In the genomic region with DNA sequence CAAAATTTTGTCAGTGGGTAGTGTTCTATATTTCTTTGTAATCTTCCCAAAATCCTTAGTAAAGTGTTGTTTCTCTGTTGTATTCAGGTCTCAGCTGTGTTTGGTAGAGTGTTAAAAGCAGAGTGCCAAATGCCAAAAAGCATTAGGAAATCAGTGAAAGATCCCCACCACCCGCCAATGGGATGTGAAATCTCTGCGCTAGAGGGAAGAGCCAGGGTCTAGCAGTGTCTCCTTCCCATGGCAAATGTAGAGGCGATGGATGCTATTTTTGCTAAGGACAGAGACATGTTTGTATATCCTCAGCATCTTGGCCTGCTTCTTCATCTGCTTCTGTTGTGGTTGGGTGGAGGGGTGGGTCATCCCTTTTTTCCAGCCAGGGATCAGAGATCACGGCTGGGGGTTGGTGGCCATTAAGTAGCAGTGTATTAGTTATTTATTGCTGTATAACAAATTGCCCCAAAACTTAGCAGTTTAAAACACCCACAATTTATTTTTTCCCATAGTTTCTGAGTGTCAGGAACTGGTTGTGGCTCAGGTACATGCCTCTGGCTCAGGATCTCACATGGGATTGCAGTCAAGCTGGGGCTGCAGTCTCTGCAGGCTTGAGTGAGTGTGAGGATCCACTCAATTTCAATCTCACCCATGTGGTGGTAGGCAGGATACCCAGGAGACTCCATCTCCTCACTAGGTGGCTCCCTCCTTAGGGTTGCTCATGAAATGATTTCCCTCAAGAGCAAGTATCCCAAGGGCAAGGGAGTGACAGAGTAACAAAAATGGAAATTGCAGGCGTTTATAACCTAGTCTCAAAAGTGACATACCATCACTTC, we compare ENCODE assay signal across 17 cellular contexts.
DNase-seq lines count a peak whose midpoint lies in the region; ATAC-seq, FAIRE-seq and TF ChIP-seq lines count a peak whose summit lies in the region.
"Had no signal": no experiment of that assay in that cellular context is flagged by ENCODE, and none has a peak within 500 bp of the region (broad histone marks: within the 10 kb centered on the region; RNA-seq: fewer than 3 reads in every experiment).

No MANE protein-coding gene starts in this region.

- no peak for TF ChIP-seq POLR2A in H1 (IDR thresholded peaks at IDR 0.05; ENCODE audit: control extremely low read depth in 1 of 2, low read depth in 2 of 2, low read length in 2 of 2)

- H3K27me3 Mint-ChIP-seq in activated CD4-positive, alpha-beta T cell treated with anti-CD3 and anti-CD28 coated beads, Interleukin-2, amount 10 ng/mL, durations not matched to agents 24 days and 14 days: no peaks in the 10 kb centered on the region
- no peaks in the 10 kb centered on the region for H3K27me3 Mint-ChIP-seq in type B pancreatic cell

- no peak overlapping the region for H2BK12ac ChIP-seq in H1 (ENCODE audit: low read depth, low read length)

- no peak overlapping the region for H3K23ac ChIP-seq in H1 (ENCODE audit: insufficient read length)

- no peak for TF ChIP-seq EP300 in H1 (IDR thresholded peaks at IDR 0.05; ENCODE audit: borderline replicate concordance in 1 of 2, low read depth in 2 of 2, low read length in 2 of 2)

- no peak overlapping the region for H3K14ac ChIP-seq in H1 (ENCODE audit: insufficient read length)

- no peaks in the 10 kb centered on the region for H3K9me2 ChIP-seq in hepatocyte (replicated peaks; ENCODE audit: insufficient read depth)

- H3K27ac ChIP-seq in H1 (ENCODE audit: low read depth, low read length): no peak overlapping the region
- H3K27ac ChIP-seq in foreskin keratinocyte: no peak overlapping the region
- H3K27ac ChIP-seq in hepatocyte: no peak overlapping the region
- H3K27ac ChIP-seq: BLaER1 treated with 17β-estradiol and CSF1 and Interleukin-3, amounts not matched to agents 10 nM and 100 nM had no signal

- H4K8ac ChIP-seq in H1 (ENCODE audit: extremely low read depth, insufficient read depth, low read length): no peak overlapping the region

- no peak overlapping the region for H3K9ac ChIP-seq in H1 (replicated peaks in 1 of 4; ENCODE audit: extremely low read depth in 1 of 4, low read depth in 3 of 4, low read length in 3 of 4)
- H3K9ac ChIP-seq: BLaER1 treated with 17β-estradiol and CSF1 and Interleukin-3, amounts not matched to agents 10 nM and 100 nM had no signal

- H2BK120ac ChIP-seq in H1 (replicated peaks; ENCODE audit: low read depth, low read length): no peak overlapping the region

- H3K79me1 ChIP-seq in H1 (ENCODE audit: low read depth, low read length): no peaks in the 10 kb centered on the region

- H2BK5ac ChIP-seq in H1 (ENCODE audit: low read depth, low read length): no peak overlapping the region

- no peak overlapping the region for H3K4ac ChIP-seq in H1 (replicated peaks; ENCODE audit: insufficient read length, low read depth, low read length)

- H2AK5ac ChIP-seq in H1 (ENCODE audit: low read depth, low read length): no peak overlapping the region

- no peaks in the 10 kb centered on the region for H3K36me3 Mint-ChIP-seq in activated CD4-positive, alpha-beta T cell treated with anti-CD3 and anti-CD28 coated beads, Interleukin-2, amount 10 ng/mL, durations not matched to agents 24 days and 14 days (ENCODE audit: low read depth)
- no peaks in the 10 kb centered on the region for H3K36me3 Mint-ChIP-seq in type B pancreatic cell
- H3K36me3 Mint-ChIP-seq: CD8-positive, alpha-beta T cell; IgD-negative memory B cell had no signal

- H2AFZ ChIP-seq in H1 (ENCODE audit: low read length) (no peak overlapping the region), hepatocyte (no peak overlapping the region)

- H3K9me3 ChIP-seq in H1 (ENCODE audit: insufficient read depth in 2 of 2, low read depth in 1 of 2, low read length in 1 of 2): no peaks in the 10 kb centered on the region
- H3K9me3 ChIP-seq in hepatocyte (ENCODE audit: low read depth): no peaks in the 10 kb centered on the region

- H2BK20ac ChIP-seq in H1 (ENCODE audit: low read length): no peak overlapping the region

- H2BK15ac ChIP-seq in H1 (ENCODE audit: low read length): no peak overlapping the region

- POLR2A ChIA-PET in H1 (lab: Charles Lee; ENCODE audit: partially characterized antibody): interaction anchor here (1.6 kb wide), 1 partner anchor 14 kb away, joined by 3 read pairs; no protein-coding TSS in a partner anchor

- H4K20me1 ChIP-seq in H1 (replicated peaks in 1 of 2; ENCODE audit: control insufficient read depth in 1 of 2, insufficient read depth in 2 of 2, low read length in 2 of 2) (no peaks in the 10 kb centered on the region), hepatocyte (ENCODE audit: insufficient read depth, poor library complexity, severe bottlenecking) (no peaks in the 10 kb centered on the region)
- H4K20me1 ChIP-seq: BLaER1 treated with 17β-estradiol and CSF1 and Interleukin-3, amounts not matched to agents 10 nM and 100 nM had no signal

- TF ChIP-seq RAD21 in H1 (IDR thresholded peaks at IDR 0.05 in 1 of 2, conservative IDR thresholded peaks at IDR 0.05 in 1 of 2; ENCODE audit: low read depth in 2 of 2, low read length in 2 of 2): peak; percentile 6 to 37; a peak in 2 of 4 replicates

- no peak overlapping the region for H3K18ac ChIP-seq in H1 (ENCODE audit: extremely low read depth, low read length)

- no peak overlapping the region for H3K4me3 Mint-ChIP-seq in activated CD4-positive, alpha-beta T cell treated with anti-CD3 and anti-CD28 coated beads, Interleukin-2, amount 10 ng/mL, durations not matched to agents 24 days and 14 days
- no peak overlapping the region for H3K4me3 Mint-ChIP-seq in type B pancreatic cell
- H3K4me3 Mint-ChIP-seq: CD8-positive, alpha-beta T cell; HFFc6; IgD-negative memory B cell had no signal

- no peak overlapping the region for H3K56ac ChIP-seq in H1 (replicated peaks; ENCODE audit: insufficient read length, low read depth, low read length)

- intact Hi-C loops in activated CD4-positive, alpha-beta T cell treated with anti-CD3 and anti-CD28 coated beads, Interleukin-2, amount 10 ng/mL, durations not matched to agents 24 days and 14 days (cut with micrococcal nuclease): no loop called here

- no peaks in the 10 kb centered on the region for H3K4me1 Mint-ChIP-seq in activated CD4-positive, alpha-beta T cell treated with anti-CD3 and anti-CD28 coated beads, Interleukin-2, amount 10 ng/mL, durations not matched to agents 24 days and 14 days
- H3K4me1 Mint-ChIP-seq in type B pancreatic cell (ENCODE audit: unreplicated experiment): peaks cover 6% of the 10 kb centered on the region
- H3K4me1 Mint-ChIP-seq: IgD-negative memory B cell had no signal

- H3K4me2 ChIP-seq in H1 (ENCODE audit: insufficient read depth in 1 of 2, low read depth in 2 of 2, low read length in 2 of 2): no peak overlapping the region
- H3K4me2 ChIP-seq in hepatocyte: no peak overlapping the region
- H3K4me2 ChIP-seq: BLaER1 treated with 17β-estradiol and CSF1 and Interleukin-3, amounts not matched to agents 10 nM and 100 nM had no signal

- no peak overlapping the region for H3K27ac Mint-ChIP-seq in activated CD4-positive, alpha-beta T cell treated with anti-CD3 and anti-CD28 coated beads, Interleukin-2, amount 10 ng/mL, durations not matched to agents 24 days and 14 days
- no peak overlapping the region for H3K27ac Mint-ChIP-seq in type B pancreatic cell
- H3K27ac Mint-ChIP-seq: CD8-positive, alpha-beta T cell; HFFc6; IgD-negative memory B cell had no signal

- H3K27me3 ChIP-seq in H1 (replicated peaks in 1 of 4; ENCODE audit: control insufficient read depth in 3 of 4, extremely low read depth in 1 of 4, insufficient read depth in 3 of 4, low read length in 3 of 4): no peaks in the 10 kb centered on the region
- peaks cover 2% of the 10 kb centered on the region for H3K27me3 ChIP-seq in foreskin keratinocyte
- H3K27me3 ChIP-seq in hepatocyte: no peaks in the 10 kb centered on the region
- H3K27me3 ChIP-seq: BLaER1 treated with 17β-estradiol and CSF1 and Interleukin-3, amounts not matched to agents 10 nM and 100 nM had no signal

- no peak overlapping the region for H4K5ac ChIP-seq in H1 (ENCODE audit: insufficient read length, low read depth, low read length)

- CTCF ChIA-PET in H1 (lab: Charles Lee; ENCODE audit: partially characterized antibody): interaction anchor here (1.2 to 3.0 kb wide), 4 partner anchors 10 to 213 kb away, joined by 6 to 10 read pairs (median 6); no protein-coding TSS in a partner anchor

- no peak for FAIRE-seq in H1 (lab: Jason Lieb, UNC)

- H3K9me3 Mint-ChIP-seq in activated CD4-positive, alpha-beta T cell treated with anti-CD3 and anti-CD28 coated beads, Interleukin-2, amount 10 ng/mL, durations not matched to agents 24 days and 14 days: no peaks in the 10 kb centered on the region
- no peaks in the 10 kb centered on the region for H3K9me3 Mint-ChIP-seq in type B pancreatic cell

- H3K79me2 ChIP-seq in H1 (ENCODE audit: control insufficient read depth in 1 of 2, insufficient read depth in 2 of 2, low read length in 2 of 2) (no peaks in the 10 kb centered on the region), hepatocyte (no peaks in the 10 kb centered on the region)

- H3K4me1 ChIP-seq in H1 (replicated peaks in 1 of 4; ENCODE audit: control insufficient read depth in 3 of 4, insufficient read depth in 4 of 4, low read length in 3 of 4) (no peaks in the 10 kb centered on the region), foreskin keratinocyte (no peaks in the 10 kb centered on the region), hepatocyte (ENCODE audit: insufficient read depth) (no peaks in the 10 kb centered on the region)
- H3K4me1 ChIP-seq: BLaER1 treated with 17β-estradiol and CSF1 and Interleukin-3, amounts not matched to agents 10 nM and 100 nM had no signal

- peak; percentile 33 for DNase-seq in activated CD4-positive, alpha-beta T cell treated with anti-CD3 and anti-CD28 coated beads, Interleukin-2, amount 10 ng/mL, durations not matched to agents 24 days and 14 days
- DNase-seq in activated CD4-positive, alpha-beta T cell treated with anti-CD3 and anti-CD28 coated beads for 1 hour: no peak
- peak; percentile 100 for DNase-seq in SK-N-DZ (ENCODE audit: low spot score)
- DNase-seq in H1 (ENCODE audit: low read depth in 1 of 2, low spot score in 2 of 2): peak in 1 of 2 experiments; percentile 28
- DNase-seq in type B pancreatic cell (ENCODE audit: extremely low spot score, unreplicated experiment): peak; percentile 11
- no peak for DNase-seq in stimulated activated naive CD8-positive, alpha-beta T cell treated with anti-CD3 and anti-CD28 coated beads, Interleukin-15, Interleukin-2, amounts not matched to agents 100 U/mL and 50 U/mL, for 24 hours
- no peak for DNase-seq in foreskin keratinocyte
- no peak for DNase-seq in hepatocyte (ENCODE audit: low spot score)
- DNase-seq: 8988T; Calu3; CD8-positive, alpha-beta T cell; DMS79 treated with DMSO at 0.1 percent for 48 hours; GF-D8; HFFc6 had no signal

- H3K36me3 ChIP-seq in H1 (ENCODE audit: control insufficient read depth in 2 of 4, insufficient read depth in 4 of 4, low read length in 3 of 4): no peaks in the 10 kb centered on the region
- no peaks in the 10 kb centered on the region for H3K36me3 ChIP-seq in hepatocyte (replicated peaks; ENCODE audit: insufficient read depth, low read depth)
- H3K36me3 ChIP-seq: BLaER1 treated with 17β-estradiol and CSF1 and Interleukin-3, amounts not matched to agents 10 nM and 100 nM had no signal

- H3K4me3 ChIP-seq in H1 (ENCODE audit: extremely low read depth in 1 of 4, insufficient read depth in 2 of 4, low read depth in 3 of 4, low read length in 4 of 4) (no peak overlapping the region), hepatocyte (no peak overlapping the region)
- H3K4me3 ChIP-seq: BLaER1 treated with 17β-estradiol and CSF1 and Interleukin-3, amounts not matched to agents 10 nM and 100 nM had no signal

- no peaks in the 10 kb centered on the region for H3K23me2 ChIP-seq in H1 (ENCODE audit: low read depth, low read length)

- H4K91ac ChIP-seq in H1 (replicated peaks; ENCODE audit: insufficient read length, low read length): no peak overlapping the region

- 89% methylated on average over 5 of the region's 5 CpGs; no CpG with 5 or more reads in 1 of the 2 experiments for WGBS in H1 (ENCODE audit: extremely low coverage in 1 of 2, insufficient coverage in 1 of 2, insufficient read length in 1 of 2, insufficient replicate concordance in 2 of 2, low coverage in 1 of 2, low lambda C conversion rate in 2 of 2, missing lambda C conversion rate in 1 of 2), 2 experiments
- WGBS in hepatocyte (ENCODE audit: low lambda C conversion rate, missing lambda C conversion rate): 92% methylated on average over 5 of the region's 5 CpGs

- ATAC-seq in stimulated activated naive CD8-positive, alpha-beta T cell treated with anti-CD3 and anti-CD28 coated beads, Interleukin-15, Interleukin-2, amounts not matched to agents 100 U/mL and 50 U/mL, for 24 hours: no peak
- ATAC-seq in foreskin keratinocyte: no peak
- ATAC-seq: CD8-positive, alpha-beta T cell; HCT116 had no signal

- TF ChIP-seq CTCF in H1 (IDR thresholded peaks at IDR 0.05; ENCODE audit: control extremely low read depth in 1 of 3, insufficient read depth in 1 of 3, low read depth in 1 of 3, low read length in 3 of 3) (peak in 1 of 3 experiments; percentile 17; a peak in 2 of 4 replicates), type B pancreatic cell (conservative IDR thresholded peaks at IDR 0.05) (no peak), foreskin keratinocyte (conservative IDR thresholded peaks at IDR 0.05) (no peak), hepatocyte (IDR thresholded peaks at IDR 0.05; ENCODE audit: poor library complexity) (no peak)

Comparison
In these comparisons a context has a peak if more than half of its experiments do, and no peak if none do; other contexts are left out.
1. DNase-seq: peak in activated CD4-positive, alpha-beta T cell treated with anti-CD3 and anti-CD28 coated beads, Interleukin-2, amount 10 ng/mL, durations not matched to agents 24 days and 14 days (single experiment), SK-N-DZ (single experiment) and type B pancreatic cell (single experiment); none in activated CD4-positive, alpha-beta T cell treated with anti-CD3 and anti-CD28 coated beads for 1 hour (single experiment), stimulated activated naive CD8-positive, alpha-beta T cell treated with anti-CD3 and anti-CD28 coated beads, Interleukin-15, Interleukin-2, amounts not matched to agents 100 U/mL and 50 U/mL, for 24 hours (single experiment), foreskin keratinocyte (0 of 2) and hepatocyte (single experiment).